Comparison of ENCODE assay signal across 7 cellular contexts in genomic region chr15:92907229-92907628, GRCh38. TPM values are rescaled to one million over a fixed set of nuclear protein-coding genes. Genes with fewer than 3 reads are reported as not detected.
DNase-seq lines count a peak whose midpoint lies in the region; ATAC-seq lines count a peak whose summit lies in the region.

No MANE protein-coding gene starts in this region.

- H3K27me3 ChIP-seq in iPS-20b (ENCODE audit: insufficient read depth, low read length) = no peaks in the 10 kb centered on the region

- ATAC-seq in stimulated activated naive CD8-positive, alpha-beta T cell treated with anti-CD3 and anti-CD28 coated beads, Interleukin-15, amount 100 ng/mL, for 72 hours = no peak

- H3K9me3 Mint-ChIP-seq in activated T-helper 1 cell treated with anti-CD3 and anti-CD28 coated beads, Interleukin-12 subunit alpha, Interleukin-12 subunit beta, Interleukin-2, Interleukin-4 antibody, amounts not matched to agents 30 ng/mL and 10 ng/mL and 1 ng/mL, durations not matched to agents 14 hours and 24 hours and 36 hours = no peaks in the 10 kb centered on the region
- H3K9me3 Mint-ChIP-seq in stimulated activated naive CD8-positive, alpha-beta T cell treated with anti-CD3 and anti-CD28 coated beads, Interleukin-15, amount 100 ng/mL, for 72 hours = peaks cover 0 to 4% of the 10 kb centered on the region in 2 donors

- H3K27ac ChIP-seq in iPS-20b (ENCODE audit: low read length) = no peak overlapping the region

- no peak overlapping the region for H3K4me3 ChIP-seq in iPS-20b (ENCODE audit: low read length)

- peak overlapping the region; percentile 21; the same call in 1 of the 2 replicates for H3K9ac ChIP-seq in iPS-20b (ENCODE audit: low read depth, low read length)

- H3K36me3 ChIP-seq in iPS-20b (ENCODE audit: insufficient read depth, low read depth, low read length) = peaks cover 31% of the 10 kb centered on the region; the same call in 1 of the 2 replicates

- intact Hi-C loops in activated T-helper 1 cell treated with anti-CD3 and anti-CD28 coated beads, Interleukin-12 subunit alpha, Interleukin-12 subunit beta, Interleukin-2, Interleukin-4 antibody, amounts not matched to agents 30 ng/mL and 10 ng/mL and 1 ng/mL, durations not matched to agents 14 hours and 24 hours and 36 hours (cut with micrococcal nuclease) = loop anchor here (10.0 kb wide), 1 partner anchor 1052 kb away; the partner anchor contains the start of gene SLCO3A1

- peaks cover 36% of the 10 kb centered on the region for H3K36me3 Mint-ChIP-seq in activated T-helper 1 cell treated with anti-CD3 and anti-CD28 coated beads, Interleukin-12 subunit alpha, Interleukin-12 subunit beta, Interleukin-2, Interleukin-4 antibody, amounts not matched to agents 30 ng/mL and 10 ng/mL and 1 ng/mL, durations not matched to agents 14 hours and 24 hours and 36 hours (ENCODE audit: low read depth)

- H3K27ac Mint-ChIP-seq in activated T-helper 1 cell treated with anti-CD3 and anti-CD28 coated beads, Interleukin-12 subunit alpha, Interleukin-12 subunit beta, Interleukin-2, Interleukin-4 antibody, amounts not matched to agents 30 ng/mL and 10 ng/mL and 1 ng/mL, durations not matched to agents 14 hours and 24 hours and 36 hours = peak overlapping the region; percentile 100
- H3K27ac Mint-ChIP-seq in stimulated activated naive CD8-positive, alpha-beta T cell treated with anti-CD3 and anti-CD28 coated beads, Interleukin-15, amount 100 ng/mL, for 72 hours = peak overlapping the region; percentile 95 to 100

- no peaks in the 10 kb centered on the region for H3K9me3 ChIP-seq in iPS-20b (ENCODE audit: insufficient read depth, low read depth, low read length)

- H3K4me3 Mint-ChIP-seq in activated T-helper 1 cell treated with anti-CD3 and anti-CD28 coated beads, Interleukin-12 subunit alpha, Interleukin-12 subunit beta, Interleukin-2, Interleukin-4 antibody, amounts not matched to agents 30 ng/mL and 10 ng/mL and 1 ng/mL, durations not matched to agents 14 hours and 24 hours and 36 hours = peak overlapping the region; percentile 93
- peak overlapping the region; percentile 94 to 97 for H3K4me3 Mint-ChIP-seq in stimulated activated naive CD8-positive, alpha-beta T cell treated with anti-CD3 and anti-CD28 coated beads, Interleukin-15, amount 100 ng/mL, for 72 hours

- H3K4me1 Mint-ChIP-seq in activated T-helper 1 cell treated with anti-CD3 and anti-CD28 coated beads, Interleukin-12 subunit alpha, Interleukin-12 subunit beta, Interleukin-2, Interleukin-4 antibody, amounts not matched to agents 30 ng/mL and 10 ng/mL and 1 ng/mL, durations not matched to agents 14 hours and 24 hours and 36 hours (ENCODE audit: low read depth) = peaks cover 90% of the 10 kb centered on the region
- H3K4me1 Mint-ChIP-seq in stimulated activated naive CD8-positive, alpha-beta T cell treated with anti-CD3 and anti-CD28 coated beads, Interleukin-15, amount 100 ng/mL, for 72 hours = peaks cover 70% of the 10 kb centered on the region

- peak; percentile 57 for DNase-seq in HT1080 (ENCODE audit: low read depth)
- no peak for DNase-seq in activated T-helper 1 cell treated with anti-CD3 and anti-CD28 coated beads, Interleukin-12 subunit alpha, Interleukin-12 subunit beta, Interleukin-2, Interleukin-4 antibody, amounts not matched to agents 30 ng/mL and 10 ng/mL and 1 ng/mL, durations not matched to agents 14 hours and 24 hours and 36 hours (ENCODE audit: low spot score)
- DNase-seq in stimulated activated naive CD8-positive, alpha-beta T cell treated with anti-CD3 and anti-CD28 coated beads, Interleukin-15, amount 100 ng/mL, for 72 hours = no peak
- DNase-seq in middle frontal gyrus (ENCODE audit: extremely low spot score, low spot score) = no peak
- DNase-seq in HPDE6-E6E7 (ENCODE audit: extremely low spot score) = no peak
- no peak for DNase-seq in effector CD8-positive, alpha-beta T cell (lab: John Stamatoyannopoulos, UW)

- no peaks in the 10 kb centered on the region for H3K27me3 Mint-ChIP-seq in activated T-helper 1 cell treated with anti-CD3 and anti-CD28 coated beads, Interleukin-12 subunit alpha, Interleukin-12 subunit beta, Interleukin-2, Interleukin-4 antibody, amounts not matched to agents 30 ng/mL and 10 ng/mL and 1 ng/mL, durations not matched to agents 14 hours and 24 hours and 36 hours (ENCODE audit: insufficient read depth)
- H3K27me3 Mint-ChIP-seq in stimulated activated naive CD8-positive, alpha-beta T cell treated with anti-CD3 and anti-CD28 coated beads, Interleukin-15, amount 100 ng/mL, for 72 hours = no peaks in the 10 kb centered on the region

- H3K4me1 ChIP-seq in iPS-20b (ENCODE audit: insufficient read depth, low read length) = peaks cover 21% of the 10 kb centered on the region; the same call in 1 of the 2 replicates

RNA-seq across cellular contexts. Expression of gene CHD2, which starts 7.1 kb away (rescaled TPM):
- total RNA-seq in HT1080 (2014; rRNA removed; shearing (Covaris generic)) = 16.7 and 28.1 TPM in 2 replicates
- 24.0 and 28.3 TPM in 2 replicates for polyA plus RNA-seq in HT1080 (2015; cell fraction: cytosol; rRNA removed)
- polyA plus RNA-seq in HT1080 (2015; cell fraction: nucleus; rRNA removed) = 84.1 TPM in 2 replicates
- 102 and 104 TPM in 2 replicates for total RNA-seq in activated T-helper 1 cell treated with anti-CD3 and anti-CD28 coated beads, Interleukin-12 subunit alpha, Interleukin-12 subunit beta, Interleukin-2, Interleukin-4 antibody, amounts not matched to agents 30 ng/mL and 10 ng/mL and 1 ng/mL, durations not matched to agents 14 hours and 24 hours and 36 hours
